ENCODE assay signal across 8 cellular contexts in the genomic region with DNA sequence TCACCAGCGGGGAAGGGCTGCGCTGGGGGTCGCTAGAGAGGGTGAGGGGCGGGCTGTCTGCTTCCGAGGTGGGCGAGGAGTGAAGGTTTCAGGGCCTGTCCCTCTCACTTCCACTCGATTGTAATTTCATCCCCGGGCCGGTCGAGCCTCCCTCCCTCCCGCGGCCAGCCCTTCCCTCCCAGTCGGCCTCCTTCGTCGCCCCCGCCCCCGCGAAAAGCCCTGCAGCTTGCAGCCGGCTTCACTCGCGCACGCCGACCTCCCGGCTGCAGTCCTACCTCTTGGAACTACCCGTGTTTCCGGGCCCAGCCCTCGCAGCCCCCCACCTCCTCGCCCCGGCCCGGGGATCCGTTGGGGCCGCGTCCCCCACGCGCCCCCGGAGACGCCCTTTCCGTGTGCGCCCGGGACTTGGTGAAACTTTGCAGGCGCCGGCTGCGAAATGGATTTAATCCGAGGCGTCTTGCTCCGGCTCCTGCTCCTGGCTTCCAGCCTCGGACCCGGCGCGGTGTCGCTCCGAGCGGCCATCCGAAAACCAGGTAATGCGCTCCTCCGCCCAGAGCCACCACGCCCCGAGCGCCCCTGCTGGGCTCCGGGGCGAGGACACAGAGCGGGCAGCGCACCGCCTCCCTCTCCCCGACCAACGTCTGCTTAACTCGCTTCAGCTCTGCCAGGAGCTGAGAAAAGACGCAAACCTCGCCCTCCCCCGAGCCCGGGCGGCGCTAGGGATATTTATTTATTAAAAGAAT. TPM values are rescaled to one million over a fixed set of nuclear protein-coding genes. Genes with fewer than 3 reads are reported as not detected.
DNase-seq lines count a peak whose midpoint lies in the region; ATAC-seq, FAIRE-seq and TF ChIP-seq lines count a peak whose summit lies in the region.

Gene EGFLAM (plus strand): TSS at position 241 of the 743 bp plus-strand sequence. CDS start 196 bp downstream, at position 437.

- no peak for TF ChIP-seq POLR2A in testis (IDR thresholded peaks at IDR 0.05)

- H3K9me3 ChIP-seq in kidney (ENCODE audit: control insufficient read depth in 1 of 2, low read length in 2 of 2) (no peaks in the 10 kb centered on the region), testis (no peaks in the 10 kb centered on the region)

- no peak within 1 kb of the TSS for H3K9ac ChIP-seq in kidney (ENCODE audit: low read length in 2 of 2)

- intact Hi-C loops in kidney (cut with DNase I) (no loop called here), testis (cut with DNase I; ENCODE audit: low total_unique reads) (no loop called here)

- TF ChIP-seq CTCF in LNCAP (IDR thresholded peaks at IDR 0.05): peak; percentile 43
- no peak for TF ChIP-seq CTCF in astrocyte of the cerebellum (IDR thresholded peaks at IDR 0.05; ENCODE audit: low read depth, low read length, missing control alignments)
- no peak for TF ChIP-seq CTCF in kidney (IDR thresholded peaks at IDR 0.05; ENCODE audit: borderline replicate concordance, extremely low read depth, insufficient read depth)
- peak in 1 of 3 experiments; percentile 18 for TF ChIP-seq CTCF in testis (IDR thresholded peaks at IDR 0.05)

- in situ Hi-C loops in astrocyte of the cerebellum (cut with HindIII; ENCODE audit: low sequenced_read_pairs): loop anchor here (25.0 kb wide), 1 partner anchor 554 kb away; no protein-coding TSS in a partner anchor

- no peaks in the 10 kb centered on the region for H3K27me3 ChIP-seq in testis

- ATAC-seq in HG03469 (IDR thresholded peaks at IDR 0.05; ENCODE audit: unreplicated experiment) (no peak), HG02678 (IDR thresholded peaks at IDR 0.05; ENCODE audit: unreplicated experiment) (no peak)

- H3K4me1 ChIP-seq in kidney (ENCODE audit: control insufficient read depth in 1 of 2, insufficient read depth in 1 of 2, low read depth in 1 of 2, low read length in 2 of 2) (peaks cover 0 to 2% of the 10 kb centered on the region in 2 donors), testis (peaks cover 3% of the 10 kb centered on the region)

- DNase-seq in COLO668 (lab: John Stamatoyannopoulos, UW; ENCODE audit: unreplicated experiment) (peak; percentile 49), astrocyte of the cerebellum (ENCODE audit: low read depth) (no peak), kidney (peak; percentile 74), testis (peak; percentile 28), cerebellar cortex (ENCODE audit: low spot score) (no peak)

- WGBS in testis, 2 donors: 0 to 1% methylated on average over 15 to 73 of the region's 73 CpGs

- peak within 1 kb of the TSS; percentile 47 for H3K4me3 ChIP-seq in astrocyte of the cerebellum (ENCODE audit: low read depth, low read length)
- peak within 1 kb of the TSS in 1 of 2 donors; percentile 51 for H3K4me3 ChIP-seq in kidney (ENCODE audit: low read length in 2 of 2)
- peak within 1 kb of the TSS; percentile 67 to 68 for H3K4me3 ChIP-seq in testis

- FAIRE-seq in kidney (lab: Jason Lieb, UNC): no peak

- no peak within 1 kb of the TSS for H3K27ac ChIP-seq in kidney (ENCODE audit: low read depth in 2 of 2, low read length in 2 of 2)
- peak within 1 kb of the TSS in 1 of 2 donors; percentile 26 for H3K27ac ChIP-seq in testis

- H3K36me3 ChIP-seq in kidney (ENCODE audit: control insufficient read depth in 1 of 2, insufficient read depth in 2 of 2, low read length in 2 of 2) (no peaks in the 10 kb centered on the region), testis (ENCODE audit: low read depth, missing control alignments) (no peaks in the 10 kb centered on the region)

RNA-seq across cellular contexts. Expression of gene EGFLAM, which starts in this region (rescaled TPM):
- 5.1 TPM for total RNA-seq in kidney
- polyA plus RNA-seq in kidney (ENCODE audit: insufficient read depth, low read depth, low replicate concordance): 5.9 TPM
- 10 to 100 TPM; 12.0 to 15.2 TPM for total RNA-seq in testis
- polyA plus RNA-seq in testis (ENCODE audit: insufficient read depth, low read depth, low replicate concordance): 38.8 TPM

Comparison
In these comparisons a context has a peak if more than half of its experiments do, and no peak if none do; other contexts are left out.
1. DNase-seq: peak in COLO668 (single experiment), kidney (single experiment) and testis (single experiment); none in astrocyte of the cerebellum (single experiment) and cerebellar cortex (single experiment).